ENCODE assay signal across 10 cellular contexts in genomic region chr9:133805876-133806622, GRCh38.
"Had no signal": no experiment of that assay in that cellular context is flagged by ENCODE, and none has a peak within 500 bp of the region (broad histone marks: within the 10 kb centered on the region; RNA-seq: fewer than 3 reads in every experiment).

No MANE protein-coding gene starts in this region.

- H3K9me3 Mint-ChIP-seq: HFFc6, IgD-negative memory B cell had no signal

- H3K4me2 ChIP-seq: KMS-11 had no signal

- H2AFZ ChIP-seq: GM23248 had no signal

- H3K4me3 ChIP-seq: GM23248, HAP-1 had no signal

- H3K27ac ChIP-seq: GM23248, KMS-11 had no signal

- H3K9ac ChIP-seq: GM23248, KMS-11 had no signal

- H3K27me3 Mint-ChIP-seq: IgD-negative memory B cell had no signal

- ATAC-seq: HCT116 had no signal

- H3K9me3 ChIP-seq: HAP-1 had no signal

- H3K4me3 Mint-ChIP-seq: HFFc6, IgD-negative memory B cell had no signal

- H3K27ac Mint-ChIP-seq: HFFc6, IgD-negative memory B cell had no signal

- H3K36me3 Mint-ChIP-seq: IgD-negative memory B cell had no signal

- FAIRE-seq: HTR-8/SVneo had no signal

- H3K4me1 ChIP-seq: HAP-1 had no signal

- DNase-seq: GM23248, GOT3, H7, HFFc6, KBM-7 had no signal
